ENCODE assay signal across 8 cellular contexts in genomic region chr12:4272014-4272975, GRCh38. TPM values are rescaled to one million over a fixed set of nuclear protein-coding genes. Genes with fewer than 3 reads are reported as not detected.
DNase-seq lines count a peak whose midpoint lies in the region; ATAC-seq and TF ChIP-seq lines count a peak whose summit lies in the region.

No MANE protein-coding gene starts in this region.

- H3K27me3 Mint-ChIP-seq in CD14-positive monocyte (ENCODE audit: low read depth in 3 of 3): peaks cover 48 to 83% (median 72%) of the 10 kb centered on the region in 3 donors

- ATAC-seq in GM19438 (IDR thresholded peaks at IDR 0.05; ENCODE audit: low read depth, unreplicated experiment): peak; percentile 41
- ATAC-seq in left lobe of liver: peak; percentile 7
- ATAC-seq in GM19467 (IDR thresholded peaks at IDR 0.05; ENCODE audit: unreplicated experiment): no peak

- DNase-seq in CD14-positive monocyte (ENCODE audit: low spot score) (peak; percentile 67), HUDEP-2 (lab: John Stamatoyannopoulos, UW; ENCODE audit: unreplicated experiment in 76 of 76) (peak in 75 of 76 experiments; percentile 59 to 95 (median 88)), cerebellar cortex (ENCODE audit: low spot score) (peak; percentile 85), left lobe of liver (ENCODE audit: low spot score) (no peak)
- DNase-seq in activated CD4-positive, alpha-beta T cell treated with anti-CD3 and anti-CD28 coated beads for 1 hour: peak; percentile 79
- peak; percentile 93 for DNase-seq in stimulated activated CD4-positive, alpha-beta T cell treated with anti-CD3 and anti-CD28 coated beads, Interleukin-1b, Interleukin-23, amount 100 ng/mL, for 48 hours

- H3K36me3 Mint-ChIP-seq in CD14-positive monocyte: peaks cover 9 to 10% of the 10 kb centered on the region in 2 donors

- H3K4me3 Mint-ChIP-seq in CD14-positive monocyte: peak overlapping the region; percentile 88 to 96

- intact Hi-C loops in CD14-positive monocyte (cut with micrococcal nuclease): loop anchor here (5.0 kb wide), 4 partner anchors 55 to 400 kb away; partner anchors contain the start of gene PARP11 (in 1 of the 2)

- peaks cover 0 to 6% (median 5%) of the 10 kb centered on the region in 7 donors for H3K9me3 Mint-ChIP-seq in CD14-positive monocyte

- H3K27ac Mint-ChIP-seq in CD14-positive monocyte: peak overlapping the region in 6 of 7 donors; percentile 81 to 93 (median 88)

- H3K4me1 Mint-ChIP-seq in CD14-positive monocyte: peaks cover 55% of the 10 kb centered on the region

- no peak for TF ChIP-seq CTCF in CD14-positive monocyte (IDR thresholded peaks at IDR 0.05)

RNA-seq across cellular contexts. Expression of gene CCND2, which starts 1.3 kb away (rescaled TPM):
- 1 to 10 TPM; 3.6 to 3.9 TPM for polyA plus RNA-seq in CD14-positive monocyte
- total RNA-seq in left lobe of liver: 3.5 TPM

RNA-seq across cellular contexts. Expression of gene TIGAR, which starts 48.7 kb away (rescaled TPM):
- polyA plus RNA-seq in CD14-positive monocyte: 10 to 100 TPM; 11.0 to 16.0 TPM
- 3.0 TPM for total RNA-seq in left lobe of liver
